In the genomic region with DNA sequence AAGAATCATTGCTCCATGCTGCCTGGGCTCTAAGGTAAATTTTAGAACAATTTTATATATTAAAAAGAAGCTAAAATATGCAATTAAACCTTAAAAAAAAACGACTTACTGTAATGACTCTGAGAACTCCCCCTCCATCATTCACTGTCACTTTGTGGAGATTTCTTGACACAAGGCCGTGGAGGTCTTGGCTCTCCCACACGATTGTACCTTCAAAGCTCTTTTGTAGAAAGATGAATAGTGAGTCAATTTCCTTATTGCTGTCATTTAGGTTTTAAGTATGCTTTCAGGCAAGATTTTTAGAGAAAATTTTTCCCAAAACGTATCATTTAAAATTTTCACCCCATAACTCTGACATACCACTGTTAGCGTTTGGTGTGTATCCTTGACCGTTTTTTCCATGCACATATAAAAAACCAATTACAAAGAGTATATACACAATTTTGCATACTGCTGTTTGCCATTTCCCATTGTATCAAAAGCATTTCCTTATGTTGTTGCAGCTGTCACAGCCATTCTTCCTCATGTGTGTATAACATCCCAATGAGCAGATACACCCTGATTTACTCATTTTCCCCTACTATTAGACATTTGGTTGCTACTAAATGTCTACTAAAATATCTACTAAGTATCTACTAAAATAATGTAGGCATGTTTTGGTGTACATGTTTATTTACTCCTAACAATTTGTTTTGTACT, we compare ENCODE assay signal across 13 cellular contexts.
"Had no signal": no experiment of that assay in that cellular context is flagged by ENCODE, and none has a peak within 500 bp of the region (broad histone marks: within the 10 kb centered on the region; RNA-seq: fewer than 3 reads in every experiment).

No MANE protein-coding gene starts in this region.

- ATAC-seq: esophagus mucosa; heart left ventricle; natural killer cell; stimulated activated naive CD8-positive, alpha-beta T cell treated with anti-CD3 and anti-CD28 coated beads, Interleukin-15, Interleukin-2, amounts not matched to agents 100 U/mL and 50 U/mL, for 24 hours had no signal

- FAIRE-seq: frontal cortex, small intestine had no signal

- DNase-seq: heart left ventricle; hippocampal formation; natural killer cell; posterior cingulate gyrus; sigmoid colon; small intestine; stimulated activated CD4-positive, alpha-beta T cell treated with anti-CD3 and anti-CD28 coated beads, Interleukin-12 subunit alpha, Interleukin-12 subunit beta, amount 100 ng/mL, for 4 hours; stimulated activated naive CD8-positive, alpha-beta T cell treated with anti-CD3 and anti-CD28 coated beads, Interleukin-15, Interleukin-2, amounts not matched to agents 100 U/mL and 50 U/mL, for 24 hours; thyroid gland; upper lobe of left lung; uterus had no signal
